Comparison of ENCODE assay signal across 25 cellular contexts in genomic region chr16:23668225-23668624, GRCh38. TPM values are rescaled to one million over a fixed set of nuclear protein-coding genes. Genes with fewer than 3 reads are reported as not detected.
A peak's percentile ranks its signal among the peaks of the same experiment; 100 is the strongest.
DNase-seq lines count a peak whose midpoint lies in the region; ATAC-seq, FAIRE-seq and TF ChIP-seq lines count a peak whose summit lies in the region.
"Had no signal": no experiment of that assay in that cellular context is flagged by ENCODE, and none has a peak within 500 bp of the region (broad histone marks: within the 10 kb centered on the region; RNA-seq: fewer than 3 reads in every experiment).

No MANE protein-coding gene starts in this region.

- WGBS in mesenchymal stem cell, result 67% methylated on average over 1 of the region's 1 CpG

- no peak overlapping the region for H3K14ac ChIP-seq in mesenchymal stem cell (ENCODE audit: low read length in 2 of 2)

- no peaks in the 10 kb centered on the region for H3K9me3 Mint-ChIP-seq in activated naive CD8-positive, alpha-beta T cell (ENCODE audit: low read depth)
- H3K9me3 Mint-ChIP-seq in activated naive CD8-positive, alpha-beta T cell treated with anti-CD3 and anti-CD28 coated beads, Interleukin-2, amount 50 U/mL, for 24 hours, result no peaks in the 10 kb centered on the region
- H3K9me3 Mint-ChIP-seq in HFFc6, result no peaks in the 10 kb centered on the region
- H3K9me3 Mint-ChIP-seq: H9, IgD-negative memory B cell had no signal

- no peak overlapping the region for H2BK120ac ChIP-seq in mesenchymal stem cell (ENCODE audit: low read depth, low read length)

- H3K4me3 ChIP-seq in mesenchymal stem cell (ENCODE audit: insufficient read depth in 1 of 2, low read depth in 1 of 2, low read length in 2 of 2), result no peak overlapping the region
- H3K4me3 ChIP-seq: GM23248, MG63, SJCRH30 had no signal

- no peak for TF ChIP-seq CTCF in HFFc6 (IDR thresholded peaks at IDR 0.05)

- no peak overlapping the region for H3K27ac ChIP-seq in mesenchymal stem cell (ENCODE audit: low read length, poor library complexity, severe bottlenecking)
- H3K27ac ChIP-seq: GM23248, SJCRH30 had no signal

- H2BK12ac ChIP-seq in mesenchymal stem cell (ENCODE audit: low read length in 2 of 2), result no peak overlapping the region

- H3K18ac ChIP-seq in mesenchymal stem cell (ENCODE audit: low read depth in 1 of 2, low read length in 2 of 2), result no peak overlapping the region

- H4K91ac ChIP-seq in mesenchymal stem cell (ENCODE audit: low read length), result no peak overlapping the region

- H3K9ac ChIP-seq in mesenchymal stem cell (ENCODE audit: low read length), result no peak overlapping the region
- H3K9ac ChIP-seq: GM23248 had no signal

- H3K4me1 ChIP-seq in mesenchymal stem cell (ENCODE audit: control insufficient read depth, insufficient read depth, low read depth, low read length), result peaks cover 17% of the 10 kb centered on the region
- H3K4me1 ChIP-seq: BE2C, SJCRH30 had no signal

- peaks cover 30 to 75% of the 10 kb centered on the region in 2 experiments for H3K36me3 ChIP-seq in mesenchymal stem cell (ENCODE audit: control insufficient read depth in 1 of 2, insufficient read depth in 2 of 2, low read depth in 1 of 2, low read length in 2 of 2)

- no peak overlapping the region for H4K8ac ChIP-seq in mesenchymal stem cell (ENCODE audit: low read length)

- H3K36me3 Mint-ChIP-seq in activated naive CD8-positive, alpha-beta T cell, result peaks cover 13% of the 10 kb centered on the region
- peaks cover 66% of the 10 kb centered on the region for H3K36me3 Mint-ChIP-seq in activated naive CD8-positive, alpha-beta T cell treated with anti-CD3 and anti-CD28 coated beads, Interleukin-2, amount 50 U/mL, for 24 hours (ENCODE audit: low read depth)
- peaks cover 42% of the 10 kb centered on the region for H3K36me3 Mint-ChIP-seq in HFFc6 (ENCODE audit: low read depth)

- no peaks in the 10 kb centered on the region for H3K27me3 ChIP-seq in mesenchymal stem cell (ENCODE audit: control insufficient read depth in 1 of 2, insufficient read depth in 1 of 2, low read length in 2 of 2)
- H3K27me3 ChIP-seq: BE2C, MG63, SJCRH30 had no signal

- no peak for DNase-seq in activated naive CD8-positive, alpha-beta T cell treated with anti-CD3 and anti-CD28 coated beads, Interleukin-2, amount 50 U/mL, for 24 hours
- DNase-seq in HFFc6 (no peak), fibroblast of gingiva (ENCODE audit: low read depth) (peak; percentile 15), mesenchymal stem cell (peak; percentile 60), urothelium cell line (ENCODE audit: low spot score) (no peak)
- DNase-seq: BE2C, DMS79 treated with DMSO at 0.1 percent for 48 hours, GM23248, H9, Karpas-422, MG63, NCI-H1417, NCI-H1694 treated with DMSO at 0.1 percent for 48 hours, NCI-H2081 treated with DMSO at 0.1 percent for 48 hours, NCI-H2171 treated with DMSO at 0.1 percent for 48 hours, NCI-H524 treated with DMSO at 0.1 percent for 48 hours, NCI-H82, SJCRH30 had no signal

- H3K4ac ChIP-seq in mesenchymal stem cell (ENCODE audit: low read depth in 1 of 2, low read length in 2 of 2), result no peak overlapping the region

- no peak overlapping the region for H2BK5ac ChIP-seq in mesenchymal stem cell (ENCODE audit: low read depth, low read length, poor library complexity, severe bottlenecking)

- H2BK15ac ChIP-seq in mesenchymal stem cell (ENCODE audit: low read depth, poor library complexity, severe bottlenecking), result no peak overlapping the region

- no peak overlapping the region for H3K23ac ChIP-seq in mesenchymal stem cell (ENCODE audit: low read length in 2 of 2)

- H3K9me3 ChIP-seq in mesenchymal stem cell (ENCODE audit: control insufficient read depth, low read length), result no peaks in the 10 kb centered on the region
- H3K9me3 ChIP-seq: BE2C, MG63, SJCRH30 had no signal

- peaks cover 13% of the 10 kb centered on the region for H3K4me1 Mint-ChIP-seq in activated naive CD8-positive, alpha-beta T cell (ENCODE audit: low read depth)
- H3K4me1 Mint-ChIP-seq in activated naive CD8-positive, alpha-beta T cell treated with anti-CD3 and anti-CD28 coated beads, Interleukin-2, amount 50 U/mL, for 24 hours, result peaks cover 25% of the 10 kb centered on the region
- peaks cover 41% of the 10 kb centered on the region for H3K4me1 Mint-ChIP-seq in HFFc6 (ENCODE audit: low read depth)
- H3K4me1 Mint-ChIP-seq: H9 had no signal

- no peak overlapping the region for H3K4me2 ChIP-seq in mesenchymal stem cell (ENCODE audit: low read length, poor library complexity, severe bottlenecking)

- H3K27me3 Mint-ChIP-seq in activated naive CD8-positive, alpha-beta T cell, result no peaks in the 10 kb centered on the region
- no peaks in the 10 kb centered on the region for H3K27me3 Mint-ChIP-seq in activated naive CD8-positive, alpha-beta T cell treated with anti-CD3 and anti-CD28 coated beads, Interleukin-2, amount 50 U/mL, for 24 hours
- no peaks in the 10 kb centered on the region for H3K27me3 Mint-ChIP-seq in HFFc6 (ENCODE audit: insufficient read depth)

- peak overlapping the region; percentile 68 for H3K27ac Mint-ChIP-seq in activated naive CD8-positive, alpha-beta T cell
- no peak overlapping the region for H3K27ac Mint-ChIP-seq in activated naive CD8-positive, alpha-beta T cell treated with anti-CD3 and anti-CD28 coated beads, Interleukin-2, amount 50 U/mL, for 24 hours
- peak overlapping the region; percentile 84; the same call in 1 of the 2 replicates for H3K27ac Mint-ChIP-seq in HFFc6
- H3K27ac Mint-ChIP-seq: H9 had no signal

- no peak for ATAC-seq in activated naive CD8-positive, alpha-beta T cell treated with anti-CD3 and anti-CD28 coated beads, Interleukin-2, amount 50 U/mL, for 24 hours
- ATAC-seq in GM19395 (IDR thresholded peaks at IDR 0.05; ENCODE audit: unreplicated experiment) (no peak), GM18870 (IDR thresholded peaks at IDR 0.05; ENCODE audit: unreplicated experiment) (no peak)

- H2AK5ac ChIP-seq in mesenchymal stem cell (ENCODE audit: low read length, severe bottlenecking), result peak overlapping the region; percentile 10

- FAIRE-seq in urothelium cell line (lab: Jason Lieb, UNC), result no peak
- FAIRE-seq: A204.1, HTR-8/SVneo, RCC 7860 had no signal

- peaks cover 21% of the 10 kb centered on the region for H3K79me1 ChIP-seq in mesenchymal stem cell (replicated peaks; ENCODE audit: low read length, poor library complexity, severe bottlenecking)

- H3K4me3 Mint-ChIP-seq in activated naive CD8-positive, alpha-beta T cell, result no peak overlapping the region
- no peak overlapping the region for H3K4me3 Mint-ChIP-seq in activated naive CD8-positive, alpha-beta T cell treated with anti-CD3 and anti-CD28 coated beads, Interleukin-2, amount 50 U/mL, for 24 hours
- no peak overlapping the region for H3K4me3 Mint-ChIP-seq in HFFc6
- H3K4me3 Mint-ChIP-seq: H9, IgD-negative memory B cell had no signal

- no peak overlapping the region for H2AFZ ChIP-seq in mesenchymal stem cell (ENCODE audit: low read depth, low read length)
- H2AFZ ChIP-seq: GM23248 had no signal

RNA-seq across cellular contexts. Expression of gene PLK1, which starts 10.5 kb away (rescaled TPM):
- 100 to 1,000 TPM in 2 of 6 experiments, 10 to 100 TPM in 4; 40.5 to 105 (median 97.2) TPM for total RNA-seq in HFFc6 (2021; fragmentation: NEBNext Ultra II Directional; extraction: Animal tissue kit (Norgen Biotek cat#: 25700))
- 12.9 TPM for polyA plus RNA-seq in mesenchymal stem cell (2013, experiment 1 of 2)
- 11.7 TPM for polyA plus RNA-seq in mesenchymal stem cell (2013, experiment 2 of 2)

RNA-seq across cellular contexts. Expression of gene DCTN5, which starts 27.0 kb away (rescaled TPM):
- total RNA-seq in HFFc6 (2021; fragmentation: NEBNext Ultra II Directional; extraction: Animal tissue kit (Norgen Biotek cat#: 25700)), result 10 to 100 TPM; 70.5 to 80.9 (median 76.4) TPM
- polyA plus RNA-seq in mesenchymal stem cell (2013, experiment 1 of 2), result 51.0 TPM
- polyA plus RNA-seq in mesenchymal stem cell (2013, experiment 2 of 2), result 49.7 TPM

RNA-seq across cellular contexts. Expression of gene PALB2, which starts 27.1 kb away (rescaled TPM):
- total RNA-seq in HFFc6 (2021; fragmentation: NEBNext Ultra II Directional; extraction: Animal tissue kit (Norgen Biotek cat#: 25700)), result 10 to 100 TPM; 10.5 to 13.9 (median 12.2) TPM
- polyA plus RNA-seq in mesenchymal stem cell (2013, experiment 1 of 2), result 13.8 TPM
- 14.4 TPM for polyA plus RNA-seq in mesenchymal stem cell (2013, experiment 2 of 2)

RNA-seq across cellular contexts. Expression of gene ERN2, which starts 44.8 kb away (rescaled TPM):
- total RNA-seq in HFFc6 (2021; fragmentation: NEBNext Ultra II Directional; extraction: Animal tissue kit (Norgen Biotek cat#: 25700)), result not detected
- polyA plus RNA-seq in mesenchymal stem cell (2013, experiment 1 of 2), result 0.06 TPM
- 0.05 TPM for polyA plus RNA-seq in mesenchymal stem cell (2013, experiment 2 of 2)
- total RNA-seq: GM23248, SJCRH30 had no signal
- polyA plus RNA-seq: GM23248, IgD-negative memory B cell had no signal

Comparison
In these comparisons a context has a peak if more than half of its experiments do, and no peak if none do; other contexts are left out.
1. DNase-seq: peak in fibroblast of gingiva (single experiment) and mesenchymal stem cell (single experiment); none in activated naive CD8-positive, alpha-beta T cell treated with anti-CD3 and anti-CD28 coated beads, Interleukin-2, amount 50 U/mL, for 24 hours (single experiment), HFFc6 (single experiment) and urothelium cell line (single experiment).